Comparison of ENCODE assay signal across 25 cellular contexts in the genomic region with DNA sequence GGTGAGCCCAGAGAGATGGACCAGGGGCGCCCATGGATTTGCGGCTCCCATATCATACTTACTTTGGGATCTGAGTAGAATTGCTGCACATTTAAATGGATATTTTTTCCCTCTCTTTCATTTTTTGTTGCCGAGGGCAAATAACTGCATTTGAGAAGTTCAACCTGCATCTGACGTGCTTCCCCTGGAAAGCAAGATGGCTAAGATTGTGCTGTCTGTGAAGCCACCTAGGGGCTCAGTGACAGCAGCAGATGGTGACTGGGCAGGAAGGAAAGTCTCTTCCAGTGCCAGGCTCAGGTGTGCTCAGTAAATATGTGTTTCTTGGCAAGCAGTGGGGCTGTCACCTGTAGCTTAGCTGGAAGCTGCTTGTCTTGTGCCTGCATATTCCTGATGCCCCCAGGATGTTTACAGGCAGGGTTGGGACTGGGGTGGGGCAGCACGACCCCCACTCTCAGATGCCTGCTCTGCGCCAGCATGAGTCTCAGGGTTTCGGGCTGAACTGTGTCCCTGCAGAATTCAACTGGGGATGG. TPM values are rescaled to one million over a fixed set of nuclear protein-coding genes. Genes with fewer than 3 reads are reported as not detected.
DNase-seq lines count a peak whose midpoint lies in the region; ATAC-seq, FAIRE-seq and TF ChIP-seq lines count a peak whose summit lies in the region.
"Had no signal": no experiment of that assay in that cellular context is flagged by ENCODE, and none has a peak within 500 bp of the region (broad histone marks: within the 10 kb centered on the region; RNA-seq: fewer than 3 reads in every experiment).

No MANE protein-coding gene starts in this region.

- TF ChIP-seq EP300 in esophagus muscularis mucosa (IDR thresholded peaks at IDR 0.05) (no peak), HepG2 (IDR thresholded peaks at IDR 0.05; ENCODE audit: low read depth in 2 of 2, low read length in 2 of 2) (no peak), HepG2 (CRISPR knock-in tag; IDR thresholded peaks at IDR 0.05; ENCODE audit: borderline replicate concordance) (no peak)

- no peak overlapping the region for H3K4me2 ChIP-seq in HepG2 (ENCODE audit: low read depth, low read length)
- H3K4me2 ChIP-seq: BLaER1 treated with 17β-estradiol and CSF1 and Interleukin-3, amounts not matched to agents 10 nM and 100 nM; KMS-11 had no signal

- H3K79me2 ChIP-seq in HepG2 (ENCODE audit: insufficient read depth, low read length): no peaks in the 10 kb centered on the region

- no peak for TF ChIP-seq CTCF in C4-2B (conservative IDR thresholded peaks at IDR 0.05)
- no peak; the same call in 1 of the 2 replicates for TF ChIP-seq CTCF in LNCaP clone FGC (IDR thresholded peaks at IDR 0.05; ENCODE audit: control insufficient read depth, extremely low read depth, insufficient read depth)
- no peak for TF ChIP-seq CTCF in esophagus muscularis mucosa (IDR thresholded peaks at IDR 0.05)
- TF ChIP-seq CTCF in pancreas (IDR thresholded peaks at IDR 0.05): no peak
- TF ChIP-seq CTCF in HepG2 (CRISPR knock-in tag; IDR thresholded peaks at IDR 0.05): no peak

- no peak for TF ChIP-seq POLR2A in esophagus muscularis mucosa (IDR thresholded peaks at IDR 0.05; ENCODE audit: low read depth)
- TF ChIP-seq POLR2A in HepG2 (IDR thresholded peaks at IDR 0.05; ENCODE audit: insufficient read depth in 1 of 2, low read depth in 2 of 2, low read length in 2 of 2): no peak

- intact Hi-C loops in esophagus muscularis mucosa (cut with DNase I) (no loop called here), pancreas (cut with DNase I) (loop anchor here in 1 of 3 donors (10.0 kb wide), 1 partner anchor 167 kb away; no protein-coding TSS in a partner anchor), HepG2 (cut with micrococcal nuclease; ENCODE audit: unreplicated experiment) (no loop called here)

- H3K4me1 ChIP-seq in esophagus muscularis mucosa: peaks cover 0 to 8% (median 5%) of the 10 kb centered on the region in 4 donors
- H3K4me1 ChIP-seq in pancreas: peaks cover 0 to 12% (median 7%) of the 10 kb centered on the region in 3 donors
- H3K4me1 ChIP-seq in HepG2 (ENCODE audit: insufficient read depth, low read length): peaks cover 41% of the 10 kb centered on the region
- H3K4me1 ChIP-seq: SJCRH30 had no signal

- peak overlapping the region; percentile 6; the same call in 1 of the 2 replicates for H3K27ac ChIP-seq in C4-2B
- no peak overlapping the region for H3K27ac ChIP-seq in esophagus muscularis mucosa (replicated peaks in 1 of 4)
- peak overlapping the region; percentile 16 to 72 (median 36) for H3K27ac ChIP-seq in pancreas
- H3K27ac ChIP-seq in HepG2 (ENCODE audit: extremely low read length, insufficient read depth, low read length): no peak overlapping the region
- H3K27ac ChIP-seq: BLaER1 treated with 17β-estradiol and CSF1 and Interleukin-3, amounts not matched to agents 10 nM and 100 nM; brain microvascular endothelial cell; coronary artery; KMS-11; SJCRH30 had no signal

- H3K4me3 ChIP-seq in LNCaP clone FGC (ENCODE audit: low read depth, low read length) (no peak overlapping the region), esophagus muscularis mucosa (no peak overlapping the region), pancreas (no peak overlapping the region), HepG2 (replicated peaks in 1 of 3; ENCODE audit: insufficient read depth in 1 of 3, low read depth in 2 of 3, low read length in 3 of 3) (no peak overlapping the region)
- H3K4me3 ChIP-seq: BLaER1 treated with 17β-estradiol and CSF1 and Interleukin-3, amounts not matched to agents 10 nM and 100 nM; coronary artery; SJCRH30 had no signal

- TF ChIP-seq RAD21 in HepG2 (CRISPR knock-in tag; IDR thresholded peaks at IDR 0.05): no peak

- H4K20me1 ChIP-seq in HepG2 (ENCODE audit: insufficient read depth, low read length): no peaks in the 10 kb centered on the region

- H2AFZ ChIP-seq in HepG2 (ENCODE audit: low read length): no peak overlapping the region

- WGBS in esophagus muscularis mucosa: 82% methylated on average over 6 of the region's 7 CpGs
- WGBS in pancreas, 2 donors: 70% methylated on average over 7 of the region's 7 CpGs
- WGBS in HepG2 (ENCODE audit: low lambda C conversion rate): 90% methylated on average over 5 of the region's 7 CpGs

- H3K9me3 ChIP-seq in esophagus muscularis mucosa (no peaks in the 10 kb centered on the region), pancreas (no peaks in the 10 kb centered on the region), HepG2 (ENCODE audit: low read length) (no peaks in the 10 kb centered on the region)
- H3K9me3 ChIP-seq: BLaER1 treated with 17β-estradiol and CSF1 and Interleukin-3, amounts not matched to agents 10 nM and 100 nM; SJCRH30 had no signal

- FAIRE-seq in pancreas (lab: Jason Lieb, UNC): no peak
- no peak for FAIRE-seq in HepG2 (lab: Jason Lieb, UNC)
- FAIRE-seq: H54, HTR-8/SVneo, RCC 7860, urothelium cell line had no signal

- ATAC-seq in pancreas (peak; percentile 87 to 90 (median 88)), HG02885 (IDR thresholded peaks at IDR 0.05; ENCODE audit: poor library complexity, unreplicated experiment) (no peak), HepG2 (no peak)
- ATAC-seq: activated CD8-positive, alpha-beta T cell treated with anti-CD3 and anti-CD28 coated beads, Interleukin-2, amount 10 ng/mL, durations not matched to agents 7 days and 5 days; T-cell had no signal

- H3K9ac ChIP-seq in HepG2 (ENCODE audit: insufficient read depth, low read depth, low read length): no peak overlapping the region
- H3K9ac ChIP-seq: BLaER1 treated with 17β-estradiol and CSF1 and Interleukin-3, amounts not matched to agents 10 nM and 100 nM; KMS-11 had no signal

- H3K36me3 ChIP-seq in esophagus muscularis mucosa: no peaks in the 10 kb centered on the region
- no peaks in the 10 kb centered on the region for H3K36me3 ChIP-seq in pancreas
- H3K36me3 ChIP-seq in HepG2 (replicated peaks in 1 of 2; ENCODE audit: control insufficient read depth in 1 of 2, insufficient read depth in 2 of 2, low read length in 2 of 2): no peaks in the 10 kb centered on the region
- H3K36me3 ChIP-seq: BLaER1 treated with 17β-estradiol and CSF1 and Interleukin-3, amounts not matched to agents 10 nM and 100 nM; brain microvascular endothelial cell; SJCRH30 had no signal

- no TSS peak for BruUV-seq in HepG2 (replicated peaks; lab: Mats Ljungman, UMichigan)

- peak; percentile 84 for DNase-seq in LNCaP clone FGC (ENCODE audit: low read depth)
- peak; percentile 47 for DNase-seq in esophagus muscularis mucosa (ENCODE audit: extremely low spot score)
- DNase-seq in pancreas: peak in 4 of 6 donors; percentile 40 to 77 (median 64)
- DNase-seq in cerebellar nuclear complex (lab: John Stamatoyannopoulos, UW): no peak
- DNase-seq in HepG2 (ENCODE audit: low spot score): no peak
- DNase-seq: activated CD8-positive, alpha-beta T cell treated with anti-CD3 and anti-CD28 coated beads, Interleukin-2, amount 10 ng/mL, durations not matched to agents 7 days and 5 days; activated gamma-delta T cell treated with Interleukin-2 at 50 U/mL for 16 hours; activated T-cell treated with anti-CD3 and anti-CD28 coated beads, Interleukin-2, amount 50 U/mL, for 1 hour; brain microvascular endothelial cell; EL; MV-4-11; naive B cell; NCI-H187; nucleus accumbens; SJCRH30; T-cell had no signal

- CTCF ChIA-PET in HepG2 (lab: Yijun Ruan, JAX; ENCODE audit: low intra/inter-chr PET ratio, low total read pairs): no interaction called here

- H3K27me3 ChIP-seq in esophagus muscularis mucosa: peaks cover 0 to 49% (median 18%) of the 10 kb centered on the region in 4 donors
- peaks cover 0 to 5% (median 2%) of the 10 kb centered on the region in 4 donors for H3K27me3 ChIP-seq in pancreas
- peaks cover 0 to 2% of the 10 kb centered on the region in 2 experiments; a peak in 2 of 5 replicates for H3K27me3 ChIP-seq in HepG2 (ENCODE audit: control insufficient read depth in 1 of 2, insufficient read depth in 2 of 2, low read length in 2 of 2)
- H3K27me3 ChIP-seq: BLaER1 treated with 17β-estradiol and CSF1 and Interleukin-3, amounts not matched to agents 10 nM and 100 nM; SJCRH30 had no signal

- POLR2A ChIA-PET in HepG2 (lab: Yijun Ruan, JAX): no interaction called here

- in situ Hi-C loops in HepG2 (cut with HindIII; ENCODE audit: extremely low pct_ligation_motif_present, low pct_unique_long_range_greater_than_20kb): loop anchor here (10.0 kb wide), 1 partner anchor 177 kb away; no protein-coding TSS in a partner anchor

TF ChIP-seq in HepG2, 621 proteins besides CTCF, POLR2A, EP300 and RAD21 (continues in another document):
- TF ChIP-seq NR2F6 (IDR thresholded peaks at IDR 0.05) (no peak), NR2F6 (CRISPR knock-in tag; IDR thresholded peaks at IDR 0.05) (no peak), REL (CRISPR knock-in tag; conservative IDR thresholded peaks at IDR 0.05) (no peak)

RNA-seq across cellular contexts. Expression of a gene that starts 59.8 kb away (rescaled TPM):
- total RNA-seq in esophagus muscularis mucosa: 10 to 100 TPM; 16.6 to 20.0 (median 19.2) TPM
- 10 to 100 TPM in 1 of 6 donors, 1 to 10 TPM in 5; 6.4 to 12.9 (median 8.3) TPM for total RNA-seq in pancreas
- 1 to 10 TPM; 2.9 to 3.5 TPM for polyA plus RNA-seq in pancreas
- total RNA-seq in HepG2 (2016; rRNA removed; fragmentation: Illumina TruSeq; extraction: Trizol): 5.8 and 8.5 TPM in 2 replicates
- 0.81 and 1.4 TPM in 2 replicates for total RNA-seq in HepG2 (2016; cell fraction: cytosol; rRNA removed; fragmentation: Illumina TruSeq; extraction: Trizol; ENCODE audit: low read depth)
- 5.7 and 7.6 TPM in 2 replicates for total RNA-seq in HepG2 (2016; cell fraction: insoluble cytoplasmic fraction; rRNA removed; fragmentation: Illumina TruSeq; extraction: Trizol)
- total RNA-seq in HepG2 (2016; cell fraction: membrane; rRNA removed; fragmentation: Illumina TruSeq; extraction: Trizol): 4.0 and 4.1 TPM in 2 replicates
- 8.1 and 8.4 TPM in 2 replicates for total RNA-seq in HepG2 (2016; cell fraction: nucleus; rRNA removed; fragmentation: Illumina TruSeq; extraction: Trizol)
- polyA plus RNA-seq in HepG2 (2011; rRNA removed): 4.2 and 4.6 TPM in 2 replicates
- polyA plus RNA-seq in HepG2 (2011; cell fraction: cytosol; rRNA removed): 2.6 and 3.2 TPM in 2 replicates
- polyA plus RNA-seq in HepG2 (2011; cell fraction: nucleus; rRNA removed): 4.0 and 5.1 TPM in 2 replicates
- 4.8 and 4.9 TPM in 2 replicates for polyA plus RNA-seq in HepG2 (2012)
- 0.11 and 0.12 TPM in 2 replicates for polyA plus RNA-seq in HepG2 (2016; cell fraction: cytosol; fragmentation: Illumina TruSeq; extraction: Trizol; ENCODE audit: low read depth)
- 6.3 and 6.4 TPM in 2 replicates for polyA plus RNA-seq in HepG2 (2016; cell fraction: insoluble cytoplasmic fraction; fragmentation: Illumina TruSeq; extraction: Trizol; ENCODE audit: low read depth)
- 0.88 and 1.1 TPM in 2 replicates for polyA plus RNA-seq in HepG2 (2016; cell fraction: membrane; fragmentation: Illumina TruSeq; extraction: Trizol; ENCODE audit: low read depth)
- 7.2 and 7.6 TPM in 2 replicates for polyA plus RNA-seq in HepG2 (2016; cell fraction: nucleus; fragmentation: Illumina TruSeq; extraction: Trizol; ENCODE audit: insufficient read depth, low read depth)
- polyA minus RNA-seq in HepG2 (2011; rRNA and poly(A)+ RNA removed; ENCODE audit: low replicate concordance): 11.8 and 25.1 TPM in 2 replicates
- polyA minus RNA-seq in HepG2 (2011; cell fraction: cytosol; rRNA and poly(A)+ RNA removed): 6.7 and 7.9 TPM in 2 replicates
- 14.3 and 14.7 TPM in 2 replicates for polyA minus RNA-seq in HepG2 (2011; cell fraction: nucleus; rRNA and poly(A)+ RNA removed)

Comparison
In these comparisons a context has a peak if more than half of its experiments do, and no peak if none do; other contexts are left out.
1. H3K27ac ChIP-seq: peak in C4-2B (single experiment) and pancreas (4 of 4); none in esophagus muscularis mucosa (0 of 4) and HepG2 (single experiment).
2. DNase-seq: peak in LNCaP clone FGC (single experiment), esophagus muscularis mucosa (single experiment) and pancreas (4 of 6); none in cerebellar nuclear complex (0 of 2) and HepG2 (single experiment).
3. ATAC-seq: peak in pancreas (4 of 4); none in HG02885 (single experiment) and HepG2 (single experiment).